12 cellular contexts compared by ENCODE assay signal in the genomic region with DNA sequence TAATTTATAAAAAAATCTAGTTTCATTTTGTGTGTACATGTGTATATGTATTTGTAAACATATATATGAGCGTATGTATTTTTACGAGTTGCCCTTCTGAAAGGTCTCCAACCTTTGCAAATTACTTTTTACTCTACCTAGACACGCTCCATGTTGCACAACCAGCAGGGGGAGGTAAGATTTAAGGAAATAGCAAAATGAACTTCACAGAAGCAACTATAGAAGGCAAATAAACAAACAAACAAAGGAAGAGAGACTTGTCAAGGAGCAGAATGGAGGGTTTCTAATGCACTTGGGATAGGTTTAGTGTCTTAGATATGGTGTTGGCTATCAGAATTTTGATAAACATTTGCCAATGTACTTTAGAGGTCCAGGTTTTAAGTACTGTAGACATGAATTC.
DNase-seq lines count a peak whose midpoint lies in the region; ATAC-seq, FAIRE-seq and TF ChIP-seq lines count a peak whose summit lies in the region.
"Had no signal": no experiment of that assay in that cellular context is flagged by ENCODE, and none has a peak within 500 bp of the region (broad histone marks: within the 10 kb centered on the region; RNA-seq: fewer than 3 reads in every experiment).

No MANE protein-coding gene starts in this region.

- H3K27ac ChIP-seq in HEK293 (ENCODE audit: extremely low read depth, low read depth, low read length) (no peak overlapping the region), right lobe of liver (no peak overlapping the region), esophagus squamous epithelium (no peak overlapping the region)
- H3K27ac ChIP-seq: psoas muscle had no signal

- H3K4me1 Mint-ChIP-seq in activated naive CD8-positive, alpha-beta T cell treated with anti-CD3 and anti-CD28 coated beads, Interleukin-2, amount 50 U/mL, for 24 hours, result no peaks in the 10 kb centered on the region
- H3K4me1 Mint-ChIP-seq: activated CD4-positive, alpha-beta memory T cell treated with anti-CD3 and anti-CD28 coated beads, Interleukin-2, amount 10 ng/mL, durations not matched to agents 7 days and 5 days had no signal

- TF ChIP-seq POLR2A in right lobe of liver (IDR thresholded peaks at IDR 0.05), result no peak
- TF ChIP-seq POLR2A in esophagus squamous epithelium (IDR thresholded peaks at IDR 0.05), result no peak

- no peaks in the 10 kb centered on the region for H3K27me3 Mint-ChIP-seq in activated naive CD8-positive, alpha-beta T cell treated with anti-CD3 and anti-CD28 coated beads, Interleukin-2, amount 50 U/mL, for 24 hours
- H3K27me3 Mint-ChIP-seq: activated CD4-positive, alpha-beta memory T cell treated with anti-CD3 and anti-CD28 coated beads, Interleukin-2, amount 10 ng/mL, durations not matched to agents 7 days and 5 days had no signal

- DNase-seq in D721Med (ENCODE audit: insufficient read length, low spot score) (no peak), SW480 (ENCODE audit: low spot score) (peak; percentile 66), right lobe of liver (no peak), islet precursor cell (no peak), HuH-7 (ENCODE audit: low spot score) (no peak), esophagus squamous epithelium (lab: John Stamatoyannopoulos, UW) (no peak)
- DNase-seq in activated naive CD8-positive, alpha-beta T cell treated with anti-CD3 and anti-CD28 coated beads, Interleukin-2, amount 50 U/mL, for 24 hours, result no peak
- DNase-seq: activated CD4-positive, alpha-beta memory T cell treated with anti-CD3 and anti-CD28 coated beads, Interleukin-2, amount 10 ng/mL, durations not matched to agents 7 days and 5 days; caudate nucleus; NCI-H524 treated with DMSO at 0.1 percent for 48 hours; psoas muscle had no signal

- H3K36me3 ChIP-seq in HEK293 (ENCODE audit: control insufficient read depth in 2 of 2, insufficient read depth in 1 of 2, low read length in 2 of 2) (no peaks in the 10 kb centered on the region), right lobe of liver (no peaks in the 10 kb centered on the region), esophagus squamous epithelium (no peaks in the 10 kb centered on the region)

- no peaks in the 10 kb centered on the region for H3K36me3 Mint-ChIP-seq in activated naive CD8-positive, alpha-beta T cell treated with anti-CD3 and anti-CD28 coated beads, Interleukin-2, amount 50 U/mL, for 24 hours (ENCODE audit: low read depth)

- H3K4me3 ChIP-seq in HEK293 (ENCODE audit: low read depth, low read length) (no peak overlapping the region), right lobe of liver (no peak overlapping the region), esophagus squamous epithelium (no peak overlapping the region)
- H3K4me3 ChIP-seq: psoas muscle had no signal

- H3K27me3 ChIP-seq in right lobe of liver (no peaks in the 10 kb centered on the region), esophagus squamous epithelium (no peaks in the 10 kb centered on the region)

- H3K9me3 ChIP-seq in HEK293 (ENCODE audit: control insufficient read depth, insufficient read depth, low read depth, low read length), result no peaks in the 10 kb centered on the region
- H3K9me3 ChIP-seq in right lobe of liver, result no peaks in the 10 kb centered on the region
- no peaks in the 10 kb centered on the region for H3K9me3 ChIP-seq in esophagus squamous epithelium
- H3K9me3 ChIP-seq: psoas muscle had no signal

- TF ChIP-seq CTCF in D721Med (IDR thresholded peaks at IDR 0.05; ENCODE audit: insufficient read depth, missing control alignments) (peak; percentile 70), HEK293 (tag by site-specific recombination; IDR thresholded peaks at IDR 0.05) (no peak; the same call in 1 of the 2 replicates), right lobe of liver (IDR thresholded peaks at IDR 0.05) (peak; percentile 34 to 48 (median 46)), esophagus squamous epithelium (IDR thresholded peaks at IDR 0.05) (peak in 1 of 6 experiments; percentile 28)

- no peak overlapping the region for H3K27ac Mint-ChIP-seq in activated naive CD8-positive, alpha-beta T cell treated with anti-CD3 and anti-CD28 coated beads, Interleukin-2, amount 50 U/mL, for 24 hours
- H3K27ac Mint-ChIP-seq: activated CD4-positive, alpha-beta memory T cell treated with anti-CD3 and anti-CD28 coated beads, Interleukin-2, amount 10 ng/mL, durations not matched to agents 7 days and 5 days had no signal

- POLR2A ChIA-PET in HEK293 (lab: Yijun Ruan, JAX), result no interaction called here

- H3K4me1 ChIP-seq in HEK293 (ENCODE audit: control insufficient read depth, insufficient read depth, low read length), result no peaks in the 10 kb centered on the region
- no peaks in the 10 kb centered on the region for H3K4me1 ChIP-seq in right lobe of liver
- no peaks in the 10 kb centered on the region for H3K4me1 ChIP-seq in esophagus squamous epithelium
- H3K4me1 ChIP-seq: psoas muscle had no signal

- H3K9me3 Mint-ChIP-seq in activated naive CD8-positive, alpha-beta T cell treated with anti-CD3 and anti-CD28 coated beads, Interleukin-2, amount 50 U/mL, for 24 hours, result peaks cover 7% of the 10 kb centered on the region

- intact Hi-C loops in right lobe of liver (cut with DNase I), result no loop called here
- intact Hi-C loops in esophagus squamous epithelium (cut with DNase I), result no loop called here

- H3K4me3 Mint-ChIP-seq in activated naive CD8-positive, alpha-beta T cell treated with anti-CD3 and anti-CD28 coated beads, Interleukin-2, amount 50 U/mL, for 24 hours, result no peak overlapping the region
- H3K4me3 Mint-ChIP-seq: activated CD4-positive, alpha-beta memory T cell treated with anti-CD3 and anti-CD28 coated beads, Interleukin-2, amount 10 ng/mL, durations not matched to agents 7 days and 5 days had no signal

- CTCF ChIA-PET in HEK293 (lab: Yijun Ruan, JAX), result interaction anchor here (1.3 kb wide), 1 partner anchor 840 kb away, joined by 5 read pairs; no protein-coding TSS in a partner anchor

- peak in 3 of 4 donors; percentile 38 to 57 (median 54) for ATAC-seq in right lobe of liver
- no peak for ATAC-seq in activated naive CD8-positive, alpha-beta T cell treated with anti-CD3 and anti-CD28 coated beads, Interleukin-2, amount 50 U/mL, for 24 hours
- ATAC-seq: psoas muscle had no signal

- WGBS in right lobe of liver (ENCODE audit: insufficient coverage, low coverage, low lambda C conversion rate, missing lambda C conversion rate), result 13% methylated on average over 3 of the region's 3 CpGs
- WGBS in esophagus squamous epithelium, 2 donors, result 45 to 68% methylated on average over 3 of the region's 3 CpGs

- FAIRE-seq in D721Med (lab: Jason Lieb, UNC), result peak; percentile 41

TF ChIP-seq in HEK293, 187 proteins besides CTCF, POLR2A, EP300 and RAD21:
- TF ChIP-seq ZNF19 (tag by site-specific recombination; IDR thresholded peaks at IDR 0.05; ENCODE audit: low read depth), result no peak
- TF ChIP-seq ZNF223 (tag by site-specific recombination; IDR thresholded peaks at IDR 0.05), result no peak
- no peak for TF ChIP-seq ZNF585B (tag by site-specific recombination; IDR thresholded peaks at IDR 0.05)
- TF ChIP-seq, protein P1, sequence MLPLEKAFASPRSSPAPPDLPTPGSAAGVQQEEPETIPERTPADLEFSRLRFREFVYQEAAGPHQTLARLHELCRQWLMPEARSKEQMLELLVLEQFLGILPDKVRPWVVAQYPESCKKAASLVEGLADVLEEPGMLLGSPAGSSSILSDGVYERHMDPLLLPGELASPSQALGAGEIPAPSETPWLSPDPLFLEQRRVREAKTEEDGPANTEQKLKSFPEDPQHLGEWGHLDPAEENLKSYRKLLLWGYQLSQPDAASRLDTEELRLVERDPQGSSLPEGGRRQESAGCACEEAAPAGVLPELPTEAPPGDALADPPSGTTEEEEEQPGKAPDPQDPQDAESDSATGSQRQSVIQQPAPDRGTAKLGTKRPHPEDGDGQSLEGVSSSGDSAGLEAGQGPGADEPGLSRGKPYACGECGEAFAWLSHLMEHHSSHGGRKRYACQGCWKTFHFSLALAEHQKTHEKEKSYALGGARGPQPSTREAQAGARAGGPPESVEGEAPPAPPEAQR (tag by site-specific recombination; IDR thresholded peaks at IDR 0.05), result no peak
- TF ChIP-seq, protein P2, sequence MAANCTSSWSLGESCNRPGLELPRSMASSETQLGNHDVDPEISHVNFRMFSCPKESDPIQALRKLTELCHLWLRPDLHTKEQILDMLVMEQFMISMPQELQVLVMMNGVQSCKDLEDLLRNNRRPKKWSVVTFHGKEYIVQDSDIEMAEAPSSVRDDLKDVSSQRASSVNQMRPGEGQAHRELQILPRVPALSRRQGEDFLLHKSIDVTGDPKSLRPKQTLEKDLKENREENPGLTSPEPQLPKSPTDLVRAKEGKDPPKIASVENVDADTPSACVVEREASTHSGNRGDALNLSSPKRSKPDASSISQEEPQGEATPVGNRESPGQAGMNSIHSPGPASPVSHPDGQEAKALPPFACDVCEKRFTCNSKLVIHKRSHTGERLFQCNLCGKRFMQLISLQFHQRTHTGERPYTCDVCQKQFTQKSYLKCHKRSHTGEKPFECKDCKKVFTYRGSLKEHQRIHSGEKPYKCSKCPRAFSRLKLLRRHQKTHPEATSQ (tag by site-specific recombination; IDR thresholded peaks at IDR 0.05), result no peak
- TF ChIP-seq ZNF654 (tag by site-specific recombination; IDR thresholded peaks at IDR 0.05; ENCODE audit: low read depth), result peak; percentile 33
- no peak for TF ChIP-seq YY1 (tag by site-specific recombination; IDR thresholded peaks at IDR 0.05)
